ENCODE assay signal across 2 cellular contexts in genomic region chr1:26122988-26123973, GRCh38.
TF ChIP-seq lines count a peak whose summit lies in the region.

No MANE protein-coding gene starts in this region.

TF ChIP-seq in SK-N-SH, 30 proteins besides CTCF, POLR2A, EP300 and RAD21:
- peak; percentile 50; the same call in 1 of the 2 replicates for TF ChIP-seq RXRA (IDR thresholded peaks at IDR 0.05; ENCODE audit: borderline replicate concordance, low read depth)
- no peak for TF ChIP-seq SIN3A (IDR thresholded peaks at IDR 0.05; ENCODE audit: borderline replicate concordance, low read depth, low read length)
- TF ChIP-seq TCF12 (IDR thresholded peaks at IDR 0.05), result peak; percentile 63
- TF ChIP-seq GATA2 (CRISPR knock-in tag; IDR thresholded peaks at IDR 0.05), result no peak
- TF ChIP-seq, protein P1, sequence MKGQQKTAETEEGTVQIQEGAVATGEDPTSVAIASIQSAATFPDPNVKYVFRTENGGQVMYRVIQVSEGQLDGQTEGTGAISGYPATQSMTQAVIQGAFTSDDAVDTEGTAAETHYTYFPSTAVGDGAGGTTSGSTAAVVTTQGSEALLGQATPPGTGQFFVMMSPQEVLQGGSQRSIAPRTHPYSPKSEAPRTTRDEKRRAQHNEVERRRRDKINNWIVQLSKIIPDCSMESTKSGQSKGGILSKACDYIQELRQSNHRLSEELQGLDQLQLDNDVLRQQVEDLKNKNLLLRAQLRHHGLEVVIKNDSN (IDR thresholded peaks at IDR 0.05; ENCODE audit: borderline replicate concordance, low read depth), result 0 out of 2 replicates have a peak, but pooled peaks have one; percentile 9
- peak; percentile 48; the same call in 1 of the 2 replicates for TF ChIP-seq JUND (IDR thresholded peaks at IDR 0.05)
- peak; percentile 55; the same call in 1 of the 2 replicates for TF ChIP-seq FOSL2 (IDR thresholded peaks at IDR 0.05; ENCODE audit: borderline replicate concordance, low read depth)
- TF ChIP-seq YY1 (IDR thresholded peaks at IDR 0.05; ENCODE audit: low read depth), result peak; percentile 29; the same call in 1 of the 2 replicates
- no peak for TF ChIP-seq MEF2A (IDR thresholded peaks at IDR 0.05; ENCODE audit: borderline replicate concordance, low read depth)
- TF ChIP-seq, protein P2, sequence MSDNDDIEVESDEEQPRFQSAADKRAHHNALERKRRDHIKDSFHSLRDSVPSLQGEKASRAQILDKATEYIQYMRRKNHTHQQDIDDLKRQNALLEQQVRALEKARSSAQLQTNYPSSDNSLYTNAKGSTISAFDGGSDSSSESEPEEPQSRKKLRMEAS (IDR thresholded peaks at IDR 0.05; ENCODE audit: low read depth), result no peak
- TF ChIP-seq IRF3 (IDR thresholded peaks at IDR 0.05; ENCODE audit: low read depth, low read length), result no peak
- peak; percentile 85 for TF ChIP-seq NFIC (IDR thresholded peaks at IDR 0.05; ENCODE audit: borderline replicate concordance)
TF ChIP-seq in SK-N-SH: peak in this region for 7.

TF ChIP-seq in endothelial cell of umbilical vein, 7 proteins besides CTCF, POLR2A, EP300 and RAD21:
- TF ChIP-seq EZH2 (IDR thresholded peaks at IDR 0.05; ENCODE audit: borderline replicate concordance, low read depth, low read length, severe bottlenecking) (no peak), FOS (IDR thresholded peaks at IDR 0.05; ENCODE audit: borderline replicate concordance, insufficient read depth, low read length) (peak; percentile 29), MYC (IDR thresholded peaks at IDR 0.05; ENCODE audit: low read depth, low read length) (no peak), JUN (IDR thresholded peaks at IDR 0.05; ENCODE audit: borderline replicate concordance, insufficient read depth, insufficient read length, low read depth) (peak; percentile 14), POLR2AphosphoS5 (IDR thresholded peaks at IDR 0.05; ENCODE audit: insufficient read depth, low read depth, low read length) (no peak), GATA2 (IDR thresholded peaks at IDR 0.05; ENCODE audit: insufficient read depth, insufficient read length, low read depth, low read length) (peak; percentile 59)
- TF ChIP-seq, protein P2 (IDR thresholded peaks at IDR 0.05; ENCODE audit: insufficient read depth, insufficient read length), result no peak
TF ChIP-seq in endothelial cell of umbilical vein: peak in this region for 3.
